Comparison of ENCODE assay signal across 9 cellular contexts in the genomic region with DNA sequence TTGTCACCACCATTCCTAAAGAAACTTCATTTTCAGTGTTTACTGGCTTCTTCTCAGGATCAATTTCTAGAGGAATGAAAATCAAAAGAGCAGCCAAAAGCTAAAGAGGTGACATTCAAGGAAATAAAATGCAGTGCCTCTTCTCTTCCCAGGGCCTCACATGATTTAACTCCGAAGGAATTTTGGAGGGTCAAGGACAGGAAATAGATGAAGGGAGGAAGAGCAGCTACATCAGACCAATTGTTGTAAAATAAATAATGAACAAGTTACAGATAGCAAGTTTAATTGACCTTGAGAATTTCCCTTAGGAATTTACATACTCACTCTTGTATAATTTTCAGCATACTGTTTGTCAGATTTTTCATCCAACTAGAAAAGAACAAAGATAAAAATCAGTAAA.
A peak's percentile ranks its signal among the peaks of the same experiment; 100 is the strongest.
DNase-seq lines count a peak whose midpoint lies in the region; ATAC-seq, FAIRE-seq and TF ChIP-seq lines count a peak whose summit lies in the region.
"Had no signal": no experiment of that assay in that cellular context is flagged by ENCODE, and none has a peak within 500 bp of the region (broad histone marks: within the 10 kb centered on the region; RNA-seq: fewer than 3 reads in every experiment).

No MANE protein-coding gene starts in this region.

- H3K27me3 Mint-ChIP-seq in astrocyte (ENCODE audit: low read depth, unreplicated experiment), result no peaks in the 10 kb centered on the region

- 0% methylated on average over 1 of the region's 1 CpG for WGBS in GM23248 (ENCODE audit: low coverage in 1 of 2, low lambda C conversion rate in 2 of 2, missing lambda C conversion rate in 2 of 2), 2 experiments
- WGBS in smooth muscle cell (ENCODE audit: low lambda C conversion rate), result 42% methylated on average over 1 of the region's 1 CpG

- H3K9me3 Mint-ChIP-seq in astrocyte (ENCODE audit: unreplicated experiment), result no peaks in the 10 kb centered on the region

- ATAC-seq in HG02852 (IDR thresholded peaks at IDR 0.05; ENCODE audit: unreplicated experiment), result no peak
- ATAC-seq: activated CD4-positive, CD25-positive, alpha-beta regulatory T cell treated with anti-CD3 and anti-CD28 coated beads, Interleukin-2, amount 50 U/mL, for 24 hours had no signal

- TF ChIP-seq CTCF in astrocyte (IDR thresholded peaks at IDR 0.05; ENCODE audit: insufficient read depth, low read depth, low read length) (no peak), smooth muscle cell (IDR thresholded peaks at IDR 0.05; ENCODE audit: borderline replicate concordance, insufficient read depth, poor library complexity, severe bottlenecking) (no peak), BE2C (IDR thresholded peaks at IDR 0.05; ENCODE audit: low read depth, low read length) (no peak)

- peak overlapping the region; percentile 31 for H3K4me3 ChIP-seq in GM23248
- H3K4me3 ChIP-seq in astrocyte (ENCODE audit: insufficient read depth, low read depth, low read length), result no peak overlapping the region
- H3K4me3 ChIP-seq in smooth muscle cell, result no peak overlapping the region
- H3K4me3 ChIP-seq in BE2C (ENCODE audit: low read depth, low read length), result no peak overlapping the region
- H3K4me3 ChIP-seq: coronary artery had no signal

- peak overlapping the region; percentile 67 for H3K4me2 ChIP-seq in GM23248 (ENCODE audit: unreplicated experiment)
- H3K4me2 ChIP-seq in astrocyte (ENCODE audit: low read length), result peak overlapping the region; percentile 54
- H3K4me2 ChIP-seq in smooth muscle cell, result peak overlapping the region; percentile 67

- peak overlapping the region; percentile 81 for H3K27ac Mint-ChIP-seq in astrocyte (ENCODE audit: unreplicated experiment)

- H3K79me2 ChIP-seq in GM23248 (ENCODE audit: insufficient read depth) (peaks cover 63% of the 10 kb centered on the region), astrocyte (ENCODE audit: insufficient read depth, low read length) (peaks cover 3% of the 10 kb centered on the region), smooth muscle cell (ENCODE audit: low read depth) (peaks cover 2% of the 10 kb centered on the region)

- peaks cover 4% of the 10 kb centered on the region for H3K36me3 Mint-ChIP-seq in astrocyte (ENCODE audit: low read depth, unreplicated experiment)

- peaks cover 30% of the 10 kb centered on the region for H3F3A ChIP-seq in GM23248 (ENCODE audit: insufficient read depth)
- H3F3A ChIP-seq in smooth muscle cell (ENCODE audit: low read depth), result no peaks in the 10 kb centered on the region

- no peak overlapping the region for H3K4me3 Mint-ChIP-seq in astrocyte (ENCODE audit: unreplicated experiment)

- no peaks in the 10 kb centered on the region for H4K20me1 ChIP-seq in GM23248 (ENCODE audit: insufficient read depth)
- no peaks in the 10 kb centered on the region for H4K20me1 ChIP-seq in astrocyte (ENCODE audit: insufficient read depth, low read length)
- H4K20me1 ChIP-seq in smooth muscle cell (ENCODE audit: low read depth), result no peaks in the 10 kb centered on the region

- FAIRE-seq in astrocyte (lab: Jason Lieb, UNC), result no peak

- H3K9ac ChIP-seq in GM23248 (peak overlapping the region; percentile 34), astrocyte (ENCODE audit: low read length) (no peak overlapping the region), smooth muscle cell (ENCODE audit: low read depth) (peak overlapping the region; percentile 19)

- H3K9me2 ChIP-seq in GM23248 (ENCODE audit: insufficient read depth), result no peaks in the 10 kb centered on the region

- H3K36me3 ChIP-seq in GM23248 (ENCODE audit: low read depth) (peaks cover 17% of the 10 kb centered on the region; the same call in 1 of the 2 replicates), astrocyte (ENCODE audit: insufficient read depth, low read length) (peaks cover 5% of the 10 kb centered on the region), smooth muscle cell (ENCODE audit: low read depth) (peaks cover 5% of the 10 kb centered on the region), BE2C (no peaks in the 10 kb centered on the region)

- H3K27ac ChIP-seq in GM23248 (peak overlapping the region; percentile 61), astrocyte (ENCODE audit: low read depth, low read length) (peak overlapping the region; percentile 29), smooth muscle cell (ENCODE audit: low read depth) (peak overlapping the region; percentile 59)
- H3K27ac ChIP-seq: coronary artery had no signal

- peaks cover 29% of the 10 kb centered on the region for H3K4me1 Mint-ChIP-seq in astrocyte (ENCODE audit: low read depth, unreplicated experiment)

- H3K27me3 ChIP-seq in GM23248 (replicated peaks; ENCODE audit: insufficient read depth) (no peaks in the 10 kb centered on the region), astrocyte (ENCODE audit: insufficient read depth, low read length) (no peaks in the 10 kb centered on the region), smooth muscle cell (ENCODE audit: low read depth) (no peaks in the 10 kb centered on the region), BE2C (no peaks in the 10 kb centered on the region)

- in situ Hi-C loops in GM23248 (cut with MboI), result no loop called here

- no peak overlapping the region for H2AFZ ChIP-seq in GM23248
- H2AFZ ChIP-seq in astrocyte (ENCODE audit: low read depth, low read length), result no peak overlapping the region
- no peak overlapping the region for H2AFZ ChIP-seq in smooth muscle cell (ENCODE audit: low read depth)

- peaks cover 38% of the 10 kb centered on the region for H3K4me1 ChIP-seq in GM23248 (ENCODE audit: insufficient read depth)
- peaks cover 12% of the 10 kb centered on the region for H3K4me1 ChIP-seq in astrocyte (ENCODE audit: insufficient read depth, low read length)
- peaks cover 13% of the 10 kb centered on the region for H3K4me1 ChIP-seq in smooth muscle cell (ENCODE audit: low read depth)
- no peaks in the 10 kb centered on the region for H3K4me1 ChIP-seq in BE2C

- DNase-seq in GM23248 (peak; percentile 72), astrocyte (ENCODE audit: low read depth) (peak; percentile 81), iPS-NIHi11 (ENCODE audit: low spot score) (peak; percentile 41), smooth muscle cell (lab: John Stamatoyannopoulos, UW; ENCODE audit: unreplicated experiment) (no peak), BE2C (no peak), DMS53 treated with DMSO at 0.1 percent for 48 hours (lab: John Stamatoyannopoulos, UW; ENCODE audit: unreplicated experiment) (no peak)

- H3K9me3 ChIP-seq in GM23248 (ENCODE audit: low read depth) (no peaks in the 10 kb centered on the region), astrocyte (ENCODE audit: insufficient read depth, low read depth, low read length) (no peaks in the 10 kb centered on the region), smooth muscle cell (replicated peaks; ENCODE audit: low read depth) (no peaks in the 10 kb centered on the region), BE2C (no peaks in the 10 kb centered on the region)

Comparison
In these comparisons a context has a peak if more than half of its experiments do, and no peak if none do; other contexts are left out.
1. DNase-seq: peak in GM23248 (single experiment), astrocyte (single experiment) and iPS-NIHi11 (single experiment); none in smooth muscle cell (single experiment), BE2C (single experiment) and DMS53 treated with DMSO at 0.1 percent for 48 hours (single experiment).
2. Peak in every context shown above with its lines, with median percentiles within 50 percentile points of each other: H3K27ac ChIP-seq and H3K4me2 ChIP-seq.